ENCODE assay signal across 1 cellular context in genomic region chr6:32177788-32178546, GRCh38.
TF ChIP-seq lines count a peak whose summit lies in the region.

Gene RNF5 (plus strand): TSS chr6:32178405. CDS start chr6:32178512, 107 bp downstream.

TF ChIP-seq in K562, 482 proteins besides CTCF, POLR2A, EP300 and RAD21 (continued from another document):
- TF ChIP-seq TSHZ1 (CRISPR knock-in tag; IDR thresholded peaks at IDR 0.05) (no peak), E2F6 (IDR thresholded peaks at IDR 0.05; ENCODE audit: borderline replicate concordance in 1 of 2, extremely low read depth in 1 of 2, insufficient read depth in 1 of 2, insufficient read length in 1 of 2, low read depth in 1 of 2, low read length in 1 of 2, poor library complexity in 1 of 2, severe bottlenecking in 1 of 2) (peak; percentile 77 to 83), ZMIZ1 (IDR thresholded peaks at IDR 0.05; ENCODE audit: low read depth in 2 of 2, low read length in 2 of 2) (no peak)
